ENCODE assay signal across 5 cellular contexts in the genomic region with DNA sequence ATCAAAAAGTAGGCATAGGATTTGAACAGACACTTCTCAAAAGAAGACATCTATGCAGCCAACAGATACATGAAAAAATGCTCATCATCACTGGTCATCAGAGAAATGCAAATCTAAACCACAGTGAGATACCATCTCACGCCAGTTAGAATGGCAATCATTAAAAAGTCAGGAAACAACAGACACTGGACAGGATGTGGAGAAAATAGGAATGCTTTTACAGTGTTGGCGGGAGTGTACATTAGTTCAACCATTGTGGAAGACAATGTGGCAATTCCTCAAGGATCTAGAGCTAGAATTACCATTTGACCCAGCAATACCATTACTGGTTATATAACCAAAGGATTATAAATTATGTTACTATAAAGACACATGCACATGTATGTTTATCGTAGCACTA.
A peak's percentile ranks its signal among the peaks of the same experiment; 100 is the strongest.
DNase-seq lines count a peak whose midpoint lies in the region.

No MANE protein-coding gene starts in this region.

- DNase-seq in EH (ENCODE audit: low read depth) (peak; percentile 51), EL (peak; percentile 2), M059J (ENCODE audit: low read depth) (peak; percentile 38), NCI-H748 (lab: John Stamatoyannopoulos, UW; ENCODE audit: unreplicated experiment) (peak; percentile 45), RPMI7951 (ENCODE audit: low read depth) (peak; percentile 66)

Comparison
In these comparisons a context has a peak if more than half of its experiments do, and no peak if none do; other contexts are left out.
1. Peak in every context shown above with its lines: DNase-seq.
2. DNase-seq: peak in every context shown above with its lines; median percentile 66 in RPMI7951; 51 in EH; 45 in NCI-H748; 38 in M059J; 2 in EL.